3 cellular contexts compared by ENCODE assay signal in genomic region chr1:81114191-81114590, GRCh38.
TF ChIP-seq lines count a peak whose summit lies in the region.

No MANE protein-coding gene starts in this region.

TF ChIP-seq in SK-N-SH, 30 proteins besides CTCF, POLR2A, EP300 and RAD21:
- TF ChIP-seq GABPA (IDR thresholded peaks at IDR 0.05; ENCODE audit: low read depth), result no peak
- TF ChIP-seq ZBTB33 (IDR thresholded peaks at IDR 0.05; ENCODE audit: borderline replicate concordance, low read depth), result no peak
- TF ChIP-seq FOXJ3 (CRISPR knock-in tag; IDR thresholded peaks at IDR 0.05), result no peak
- TF ChIP-seq MEF2A (IDR thresholded peaks at IDR 0.05; ENCODE audit: borderline replicate concordance, low read depth), result no peak
- no peak for TF ChIP-seq USF1 (IDR thresholded peaks at IDR 0.05; ENCODE audit: borderline replicate concordance, low read depth)
- no peak for TF ChIP-seq RFX5 (IDR thresholded peaks at IDR 0.05; ENCODE audit: low read length)
- no peak for TF ChIP-seq SMC3 (IDR thresholded peaks at IDR 0.05; ENCODE audit: low read depth, low read length)
- no peak for TF ChIP-seq EZH2phosphoT487 (IDR thresholded peaks at IDR 0.05; ENCODE audit: borderline replicate concordance, low read depth)
- no peak for TF ChIP-seq ELF1 (IDR thresholded peaks at IDR 0.05)
- no peak for TF ChIP-seq TAF1 (IDR thresholded peaks at IDR 0.05; ENCODE audit: borderline replicate concordance, low read depth, low read length)
- TF ChIP-seq MXI1 (IDR thresholded peaks at IDR 0.05; ENCODE audit: low read depth, low read length), result no peak
- no peak for TF ChIP-seq TCF12 (IDR thresholded peaks at IDR 0.05)
- no peak for TF ChIP-seq SIN3A (IDR thresholded peaks at IDR 0.05; ENCODE audit: borderline replicate concordance, low read depth, low read length)
- TF ChIP-seq CHD2 (IDR thresholded peaks at IDR 0.05; ENCODE audit: low read length, partially characterized antibody), result no peak
- no peak for TF ChIP-seq POLR2AphosphoS5 (IDR thresholded peaks at IDR 0.05; ENCODE audit: low read depth, low read length)
- TF ChIP-seq FOSL2 (IDR thresholded peaks at IDR 0.05; ENCODE audit: borderline replicate concordance, low read depth), result no peak

TF ChIP-seq in SK-N-SH treated with all-trans-retinoic acid at 6 μM for 48 hours, 23 proteins besides CTCF, POLR2A, EP300 and RAD21:
- TF ChIP-seq CSDC2 (CRISPR knock-in tag; IDR thresholded peaks at IDR 0.05), result no peak

TF ChIP-seq in IMR-90, 13 proteins besides CTCF, POLR2A, EP300 and RAD21:
- TF ChIP-seq USF2 (IDR thresholded peaks at IDR 0.05; ENCODE audit: low read depth, low read length) (no peak), MXI1 (IDR thresholded peaks at IDR 0.05; ENCODE audit: borderline replicate concordance, low read depth, low read length) (no peak), CHD1 (IDR thresholded peaks at IDR 0.05; ENCODE audit: low read depth, low read length) (no peak), SMC3 (IDR thresholded peaks at IDR 0.05; ENCODE audit: low read depth, low read length) (no peak), FOS (IDR thresholded peaks at IDR 0.05; ENCODE audit: low read depth, low read length) (no peak), ELK1 (IDR thresholded peaks at IDR 0.05; ENCODE audit: borderline replicate concordance, low read depth, low read length) (no peak), RFX5 (IDR thresholded peaks at IDR 0.05; ENCODE audit: low read depth, low read length) (no peak), RCOR1 (IDR thresholded peaks at IDR 0.05; ENCODE audit: insufficient replicate concordance, low read length) (no peak), MAZ (IDR thresholded peaks at IDR 0.05; ENCODE audit: borderline replicate concordance, low read depth, low read length) (no peak), BHLHE40 (IDR thresholded peaks at IDR 0.05; ENCODE audit: low read depth, low read length) (no peak), CEBPB (IDR thresholded peaks at IDR 0.05; ENCODE audit: low read depth, low read length) (no peak), MAFK (IDR thresholded peaks at IDR 0.05; ENCODE audit: low read depth, low read length) (no peak), NFE2L2 (IDR thresholded peaks at IDR 0.05; ENCODE audit: low read depth, low read length) (no peak)
TF ChIP-seq in IMR-90: peak in this region for 0.
